ENCODE assay signal across 16 cellular contexts in genomic region chr9:131982683-131983239, GRCh38.
A peak's percentile ranks its signal among the peaks of the same experiment; 100 is the strongest.
DNase-seq lines count a peak whose midpoint lies in the region; ATAC-seq, FAIRE-seq and TF ChIP-seq lines count a peak whose summit lies in the region.
"Had no signal": no experiment of that assay in that cellular context is flagged by ENCODE, and none has a peak within 500 bp of the region (broad histone marks: within the 10 kb centered on the region; RNA-seq: fewer than 3 reads in every experiment).

No MANE protein-coding gene starts in this region.

- no peak for TF ChIP-seq POLR2A in GM12878 (IDR thresholded peaks at IDR 0.05; ENCODE audit: low read depth, low read length)

- DNase-seq in AG10803 (ENCODE audit: low read depth), result peak; percentile 54
- peak; percentile 22 for DNase-seq in GM19238 (ENCODE audit: insufficient read length, low spot score)
- no peak for DNase-seq in Karpas-422
- DNase-seq in GM12878 (ENCODE audit: low read depth, low spot score), result peak; percentile 37
- no peak for DNase-seq in GDM1 (lab: John Stamatoyannopoulos, UW)
- no peak for DNase-seq in NCI-H187 treated with DMSO at 0.1 percent for 48 hours (lab: John Stamatoyannopoulos, UW)
- DNase-seq in SJCRH30, result no peak
- DNase-seq in KG1 (lab: John Stamatoyannopoulos, UW), result no peak
- DNase-seq: ACHN; activated CD4-positive, alpha-beta T cell treated with anti-CD3 and anti-CD28 coated beads, Interleukin-2, amount 10 ng/mL, durations not matched to agents 7 days and 5 days; activated naive CD4-positive, alpha-beta T cell treated with anti-CD3 and anti-CD28 coated beads for 36 hours; NCI-H1930; NCI-H510A; psoas muscle had no signal

- H3K4me1 ChIP-seq in Karpas-422 (ENCODE audit: low read length) (peaks cover 13% of the 10 kb centered on the region), GM12878 (ENCODE audit: control insufficient read depth, insufficient read depth, low read length) (peaks cover 14% of the 10 kb centered on the region), SJCRH30 (peaks cover 14% of the 10 kb centered on the region)
- H3K4me1 ChIP-seq: breast epithelium had no signal

- no peaks in the 10 kb centered on the region for H3K9me2 ChIP-seq in Karpas-422 (replicated peaks; ENCODE audit: insufficient read depth, low read length)

- intact Hi-C loops in GM12878 (cut with micrococcal nuclease; ENCODE audit: unreplicated experiment), result no loop called here

- no peak for FAIRE-seq in GM12878 (lab: Jason Lieb, UNC)

- H3K9me3 ChIP-seq in Karpas-422 (ENCODE audit: low read length), result no peaks in the 10 kb centered on the region
- H3K9me3 ChIP-seq in GM12878 (replicated peaks; ENCODE audit: control insufficient read depth, insufficient read depth, low read length), result no peaks in the 10 kb centered on the region
- no peaks in the 10 kb centered on the region for H3K9me3 ChIP-seq in SJCRH30 (replicated peaks)
- H3K9me3 ChIP-seq: breast epithelium, psoas muscle had no signal

- TF ChIP-seq CTCF in AG10803 (conservative IDR thresholded peaks at IDR 0.05; ENCODE audit: low read length) (no peak), GM12878 (IDR thresholded peaks at IDR 0.05 in 2 of 3, conservative IDR thresholded peaks at IDR 0.05 in 1 of 3; ENCODE audit: control insufficient read depth in 2 of 3, extremely low read depth in 1 of 3, insufficient read depth in 1 of 3, low read depth in 3 of 3, low read length in 3 of 3) (no peak)

- POLR2A ChIA-PET in GM12878 (lab: Charles Lee), result no interaction called here

- RAD21 ChIA-PET in GM12878 (lab: Charles Lee; ENCODE audit: unreplicated experiment), result no interaction called here

- no TSS peak for BruUV-seq in GM12878 (replicated peaks; lab: Mats Ljungman, UMichigan)

- in situ Hi-C loops in GM12878 (cut with MboI), result no loop called here

- H3K9ac ChIP-seq in Karpas-422 (ENCODE audit: low read length), result no peak overlapping the region
- H3K9ac ChIP-seq in GM12878 (ENCODE audit: control insufficient read depth, insufficient read depth, low read length), result no peak overlapping the region

- no peak for TF ChIP-seq EP300 in GM12878 (IDR thresholded peaks at IDR 0.05; ENCODE audit: borderline replicate concordance in 1 of 2, control insufficient read depth in 1 of 2, low read depth in 2 of 2, low read length in 2 of 2)

- H4K20me1 ChIP-seq in Karpas-422 (ENCODE audit: insufficient read depth, low read depth, low read length) (peaks cover 3% of the 10 kb centered on the region; the same call in 1 of the 2 replicates), GM12878 (ENCODE audit: control insufficient read depth, insufficient read depth) (no peaks in the 10 kb centered on the region)

- H3K4me2 ChIP-seq in Karpas-422 (ENCODE audit: low read depth, low read length, poor library complexity, severe bottlenecking), result peak overlapping the region; percentile 1
- 0 out of 2 replicates have a peak overlapping the region, but pooled peaks have one; percentile 22 for H3K4me2 ChIP-seq in GM12878 (ENCODE audit: control insufficient read depth, insufficient read depth)

- no peaks in the 10 kb centered on the region for H3K27me3 ChIP-seq in Karpas-422 (ENCODE audit: low read length)
- no peaks in the 10 kb centered on the region for H3K27me3 ChIP-seq in GM12878 (replicated peaks in 1 of 2; ENCODE audit: control insufficient read depth in 2 of 2, insufficient read depth in 2 of 2, low read length in 1 of 2)
- H3K27me3 ChIP-seq in SJCRH30, result no peaks in the 10 kb centered on the region
- H3K27me3 ChIP-seq: breast epithelium had no signal

- SMC1A ChIA-PET in GM12878 (lab: Charles Lee; ENCODE audit: uncharacterized antibody, unreplicated experiment), result interaction anchor here (0.7 kb wide), 1 partner anchor 20 kb away, joined by 3 read pairs; no protein-coding TSS in a partner anchor

- H3K79me2 ChIP-seq in Karpas-422 (ENCODE audit: low read length) (0 out of 2 replicates have a peak, but pooled peaks cover 2% of the 10 kb centered on the region), GM12878 (ENCODE audit: control insufficient read depth, insufficient read depth, low read length) (no peaks in the 10 kb centered on the region)

- CTCF ChIA-PET in GM12878 (lab: Yijun Ruan, JAX), result no interaction called here

- H3K36me3 ChIP-seq in Karpas-422 (ENCODE audit: insufficient read depth, low read length), result no peaks in the 10 kb centered on the region
- H3K36me3 ChIP-seq in GM12878 (ENCODE audit: control insufficient read depth in 2 of 2, insufficient read depth in 2 of 2, low read length in 1 of 2), result no peaks in the 10 kb centered on the region
- H3K36me3 ChIP-seq in SJCRH30, result no peaks in the 10 kb centered on the region
- H3K36me3 ChIP-seq: breast epithelium had no signal

- 51% methylated on average over 5 of the region's 5 CpGs for WGBS in GM12878 (ENCODE audit: insufficient coverage, insufficient replicate concordance, low lambda C conversion rate, missing lambda C conversion rate)

- no peak for TF ChIP-seq RAD21 in GM12878 (IDR thresholded peaks at IDR 0.05; ENCODE audit: insufficient read depth, low read depth, low read length)

- H3K27ac ChIP-seq in Karpas-422 (ENCODE audit: low read length) (no peak overlapping the region), GM12878 (ENCODE audit: control insufficient read depth, insufficient read depth) (no peak overlapping the region), SJCRH30 (no peak overlapping the region)
- H3K27ac ChIP-seq: breast epithelium, psoas muscle had no signal

- H2AFZ ChIP-seq in Karpas-422 (ENCODE audit: low read length) (no peak overlapping the region), GM12878 (ENCODE audit: control insufficient read depth, low read depth, low read length) (no peak overlapping the region)

- H3K4me3 ChIP-seq in AG10803 (ENCODE audit: low read length) (no peak overlapping the region), Karpas-422 (ENCODE audit: low read length) (no peak overlapping the region), GM12878 (no peak overlapping the region), SJCRH30 (no peak overlapping the region)
- H3K4me3 ChIP-seq: breast epithelium, psoas muscle had no signal

- peak; percentile 79 for ATAC-seq in GM12878
- ATAC-seq: natural killer cell treated with Interleukin-12 subunit alpha and Interleukin-12 subunit beta and Interleukin-15 and Interleukin-18, amount 100 ng/mL, for 72 hours had no signal

TF ChIP-seq in GM12878, 131 proteins besides CTCF, POLR2A, EP300 and RAD21 (continues in another document):
- TF ChIP-seq SMARCA5 (IDR thresholded peaks at IDR 0.05) (no peak), RBBP5 (conservative IDR thresholded peaks at IDR 0.05) (no peak), IKZF2 (IDR thresholded peaks at IDR 0.05) (peak; percentile 47 to 54; a peak in 3 of 4 replicates), RB1 (IDR thresholded peaks at IDR 0.05; ENCODE audit: borderline replicate concordance) (no peak), HDAC2 (IDR thresholded peaks at IDR 0.05) (no peak), MEF2B (IDR thresholded peaks at IDR 0.05; ENCODE audit: partially characterized antibody, poor library complexity, severe bottlenecking) (peak; percentile 79), ZBTB11 (CRISPR knock-in tag; IDR thresholded peaks at IDR 0.05) (no peak), ELK1 (IDR thresholded peaks at IDR 0.05; ENCODE audit: low read depth, low read length) (no peak), USF1 (IDR thresholded peaks at IDR 0.05; ENCODE audit: borderline replicate concordance, extremely low read length, insufficient read depth, low read depth, low read length) (no peak), SP1 (IDR thresholded peaks at IDR 0.05; ENCODE audit: low read depth, low read length) (no peak), YBX1 (IDR thresholded peaks at IDR 0.05) (no peak), JUNB (IDR thresholded peaks at IDR 0.05) (no peak)

Comparison
In these comparisons a context has a peak if more than half of its experiments do, and no peak if none do; other contexts are left out.
1. DNase-seq: peak in AG10803 (single experiment), GM19238 (single experiment) and GM12878 (single experiment); none in Karpas-422 (single experiment), GDM1 (single experiment), NCI-H187 treated with DMSO at 0.1 percent for 48 hours (single experiment), SJCRH30 (0 of 2) and KG1 (single experiment).